ENCODE assay signal across 11 cellular contexts in the genomic region with DNA sequence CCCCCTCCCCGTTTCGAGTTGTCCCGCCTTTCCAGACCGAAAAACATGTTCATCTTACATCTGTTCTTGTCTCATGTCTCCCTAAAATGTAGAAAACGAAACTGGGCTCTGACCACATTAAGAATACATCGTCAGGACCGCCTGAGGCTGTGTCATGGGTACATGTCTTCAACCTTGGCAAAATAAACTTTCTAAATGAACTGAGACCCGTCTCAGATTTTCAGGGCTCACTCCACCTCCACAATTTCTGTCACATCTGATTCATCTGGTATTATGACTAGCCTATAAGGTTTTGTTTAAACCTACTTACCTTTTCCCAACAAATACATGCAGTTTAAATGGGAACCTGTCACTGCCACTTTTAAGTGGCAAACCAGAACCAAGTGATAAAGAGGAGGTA. TPM values are rescaled to one million over a fixed set of nuclear protein-coding genes. Genes with fewer than 3 reads are reported as not detected.
A peak's percentile ranks its signal among the peaks of the same experiment; 100 is the strongest.
DNase-seq lines count a peak whose midpoint lies in the region; ATAC-seq and TF ChIP-seq lines count a peak whose summit lies in the region.
"Had no signal": no experiment of that assay in that cellular context is flagged by ENCODE, and none has a peak within 500 bp of the region (broad histone marks: within the 10 kb centered on the region; RNA-seq: fewer than 3 reads in every experiment).

No MANE protein-coding gene starts in this region.

- H3K27me3 Mint-ChIP-seq in activated CD8-positive, alpha-beta T cell treated with anti-CD3 and anti-CD28 coated beads, Interleukin-2, amount 10 ng/mL, durations not matched to agents 7 days and 5 days (ENCODE audit: low read depth) = peaks cover 13% of the 10 kb centered on the region

- WGBS in heart right ventricle, 2 donors = 87 to 92% methylated on average over 8 of the region's 8 CpGs
- WGBS in thyroid gland, 2 donors = 78 to 81% methylated on average over 8 of the region's 8 CpGs

- CTCF ChIA-PET in activated CD8-positive, alpha-beta T cell treated with anti-CD3 and anti-CD28 coated beads, Interleukin-2, amount 10 ng/mL, durations not matched to agents 7 days and 5 days (lab: Charles Lee) = interaction anchor here (1.0 to 1.6 kb wide), 2 partner anchors 121 to 220 kb away, joined by 3 to 4 read pairs; no protein-coding TSS in a partner anchor

- H3K9me3 ChIP-seq in heart right ventricle (peaks cover 0 to 34% (median 18%) of the 10 kb centered on the region in 11 donors), thyroid gland (no peaks in the 10 kb centered on the region), HAP-1 (peaks cover 6% of the 10 kb centered on the region)
- H3K9me3 ChIP-seq: BE2C had no signal

- TF ChIP-seq CTCF in heart right ventricle (IDR thresholded peaks at IDR 0.05) (no peak), kidney epithelial cell (IDR thresholded peaks at IDR 0.05; ENCODE audit: insufficient read depth, low read length, poor library complexity, severe bottlenecking) (no peak), thyroid gland (IDR thresholded peaks at IDR 0.05) (no peak)

- peaks cover 0 to 27% (median 9%) of the 10 kb centered on the region in 7 donors for H3K27me3 ChIP-seq in heart right ventricle
- H3K27me3 ChIP-seq in kidney epithelial cell (ENCODE audit: control insufficient read depth, insufficient read depth, low read length) = no peaks in the 10 kb centered on the region
- H3K27me3 ChIP-seq in thyroid gland = no peaks in the 10 kb centered on the region
- peaks cover 5% of the 10 kb centered on the region; the same call in 1 of the 2 replicates for H3K27me3 ChIP-seq in HAP-1 (ENCODE audit: low read depth)
- H3K27me3 ChIP-seq: BE2C had no signal

- in situ Hi-C loops in HAP-1 (cut with MboI; ENCODE audit: low sequenced_read_pairs) = no loop called here

- TF ChIP-seq POLR2A in thyroid gland (IDR thresholded peaks at IDR 0.05) = no peak

- ATAC-seq in heart right ventricle (no peak), Right ventricle myocardium superior (ENCODE audit: poor library complexity) (no peak), GM18517 (IDR thresholded peaks at IDR 0.05; ENCODE audit: unreplicated experiment) (no peak), GM21825 (IDR thresholded peaks at IDR 0.05; ENCODE audit: unreplicated experiment) (no peak)
- ATAC-seq in activated CD8-positive, alpha-beta T cell treated with anti-CD3 and anti-CD28 coated beads, Interleukin-2, amount 10 ng/mL, durations not matched to agents 7 days and 5 days = peak; percentile 5

- peak overlapping the region; percentile 87 for H3K27ac Mint-ChIP-seq in activated CD8-positive, alpha-beta T cell treated with anti-CD3 and anti-CD28 coated beads, Interleukin-2, amount 10 ng/mL, durations not matched to agents 7 days and 5 days

- POLR2A ChIA-PET in activated CD8-positive, alpha-beta T cell treated with anti-CD3 and anti-CD28 coated beads, Interleukin-2, amount 10 ng/mL, durations not matched to agents 7 days and 5 days (lab: Charles Lee) = no interaction called here

- intact Hi-C loops in heart right ventricle (cut with DNase I) (no loop called here), Right ventricle myocardium superior (cut with DNase I) (no loop called here), thyroid gland (cut with DNase I) (no loop called here)

- peak overlapping the region; percentile 85 for H3K4me3 Mint-ChIP-seq in activated CD8-positive, alpha-beta T cell treated with anti-CD3 and anti-CD28 coated beads, Interleukin-2, amount 10 ng/mL, durations not matched to agents 7 days and 5 days

- H3K36me3 ChIP-seq in heart right ventricle (no peaks in the 10 kb centered on the region), kidney epithelial cell (ENCODE audit: control insufficient read depth, insufficient read depth, low read length) (no peaks in the 10 kb centered on the region), thyroid gland (no peaks in the 10 kb centered on the region), HAP-1 (replicated peaks) (no peaks in the 10 kb centered on the region)
- H3K36me3 ChIP-seq: BE2C had no signal

- peaks cover 34% of the 10 kb centered on the region for H3K36me3 Mint-ChIP-seq in activated CD8-positive, alpha-beta T cell treated with anti-CD3 and anti-CD28 coated beads, Interleukin-2, amount 10 ng/mL, durations not matched to agents 7 days and 5 days (ENCODE audit: low read depth)

- H3K4me1 Mint-ChIP-seq in activated CD8-positive, alpha-beta T cell treated with anti-CD3 and anti-CD28 coated beads, Interleukin-2, amount 10 ng/mL, durations not matched to agents 7 days and 5 days (ENCODE audit: low read depth) = peaks cover 18% of the 10 kb centered on the region

- H3K9me3 Mint-ChIP-seq in activated CD8-positive, alpha-beta T cell treated with anti-CD3 and anti-CD28 coated beads, Interleukin-2, amount 10 ng/mL, durations not matched to agents 7 days and 5 days (ENCODE audit: insufficient read depth) = peaks cover 21% of the 10 kb centered on the region

- H3K27ac ChIP-seq in heart right ventricle = peak overlapping the region in 1 of 10 donors; percentile 14
- H3K27ac ChIP-seq in thyroid gland = no peak overlapping the region
- H3K27ac ChIP-seq: SK-N-MC had no signal

- peak overlapping the region in 8 of 10 donors; percentile 22 to 50 (median 46) for H3K4me3 ChIP-seq in heart right ventricle
- peak overlapping the region; percentile 63 for H3K4me3 ChIP-seq in kidney epithelial cell (ENCODE audit: low read depth, low read length)
- H3K4me3 ChIP-seq in thyroid gland (replicated peaks in 1 of 3) = peak overlapping the region; percentile 31 to 49 (median 45)
- H3K4me3 ChIP-seq in HAP-1 = no peak overlapping the region
- H3K4me3 ChIP-seq: SK-N-MC had no signal

- DNase-seq in heart right ventricle = no peak
- DNase-seq in Right ventricle myocardium superior = no peak
- no peak for DNase-seq in activated CD8-positive, alpha-beta T cell treated with anti-CD3 and anti-CD28 coated beads, Interleukin-2, amount 10 ng/mL, durations not matched to agents 7 days and 5 days
- no peak for DNase-seq in kidney epithelial cell (ENCODE audit: low read depth)
- DNase-seq in thyroid gland = no peak
- DNase-seq in HAP-1 (ENCODE audit: low spot score in 2 of 2) = no peak
- DNase-seq: BE2C, GOT3 had no signal

- peaks cover 0 to 8% (median 0%) of the 10 kb centered on the region in 9 donors for H3K4me1 ChIP-seq in heart right ventricle
- peaks cover 0 to 7% of the 10 kb centered on the region in 2 donors for H3K4me1 ChIP-seq in thyroid gland
- no peaks in the 10 kb centered on the region for H3K4me1 ChIP-seq in HAP-1
- H3K4me1 ChIP-seq: BE2C had no signal

RNA-seq across cellular contexts. Expression of gene SDR42E1, which starts 0.6 kb away (rescaled TPM):
- total RNA-seq in heart right ventricle (1 to 10 TPM in 6 of 10 donors, under 1 TPM in 4; 0.46 to 1.6 (median 1.1) TPM), Right ventricle myocardium superior (0.73 TPM), kidney epithelial cell (9.5 and 15.0 TPM in 2 replicates), thyroid gland (1 to 10 TPM; 4.3 to 8.8 (median 8.0) TPM)
- polyA plus RNA-seq in heart right ventricle = under 1 TPM; 0.36 to 0.51 TPM
- 10 to 100 TPM; 12.0 to 12.4 TPM for total RNA-seq in activated CD8-positive, alpha-beta T cell treated with anti-CD3 and anti-CD28 coated beads, Interleukin-2, amount 10 ng/mL, durations not matched to agents 7 days and 5 days

RNA-seq across cellular contexts. Expression of gene HSD17B2, which starts 24.4 kb away (rescaled TPM):
- total RNA-seq in heart right ventricle (not detected), Right ventricle myocardium superior (not detected), kidney epithelial cell (0.82 TPM in 1 of 2 replicates, not detected in the other), thyroid gland (not detected)
- under 1 TPM in 1 of 2 donors, not detected in 1; 0.03 TPM for polyA plus RNA-seq in heart right ventricle
- total RNA-seq in activated CD8-positive, alpha-beta T cell treated with anti-CD3 and anti-CD28 coated beads, Interleukin-2, amount 10 ng/mL, durations not matched to agents 7 days and 5 days = not detected
